1 cellular context compared by ENCODE assay signal in genomic region chr2:10234013-10234306, GRCh38.
TF ChIP-seq lines count a peak whose summit lies in the region.

No MANE protein-coding gene starts in this region.

TF ChIP-seq in H1, 55 proteins besides CTCF, POLR2A, EP300 and RAD21:
- TF ChIP-seq ASH2L (IDR thresholded peaks at IDR 0.05; ENCODE audit: low read length) (peak; percentile 12), YY1 (IDR thresholded peaks at IDR 0.05; ENCODE audit: low read depth, low read length) (no peak), HDAC6 (IDR thresholded peaks at IDR 0.05; ENCODE audit: low read depth, low read length) (no peak)
TF ChIP-seq in H1: peak in this region for 1.
